2 cellular contexts compared by ENCODE assay signal in the genomic region with DNA sequence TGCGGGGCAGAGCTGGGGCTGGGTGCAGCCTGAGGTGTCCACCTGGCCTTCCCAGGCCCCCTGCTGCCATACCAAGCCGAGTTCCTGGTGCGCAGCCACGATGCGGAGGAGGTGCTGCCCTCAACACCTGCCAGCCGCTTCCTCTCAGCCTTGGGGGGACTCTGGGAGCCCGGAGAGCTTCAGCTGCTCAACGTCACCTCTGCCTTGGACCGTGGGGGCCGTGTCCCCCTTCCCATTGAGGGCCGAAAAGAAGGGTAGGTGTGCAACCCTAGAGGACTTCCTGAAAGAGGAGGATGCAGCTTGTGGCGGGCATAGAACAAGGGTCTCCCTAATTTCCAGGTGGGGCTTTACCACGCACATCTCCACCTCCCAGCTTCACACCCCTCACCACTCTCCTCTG.
A peak's percentile ranks its signal among the peaks of the same experiment; 100 is the strongest.
TF ChIP-seq lines count a peak whose summit lies in the region.

No MANE protein-coding gene starts in this region.

TF ChIP-seq in A549, 52 proteins besides CTCF, POLR2A, EP300 and RAD21:
- peak; percentile 64 for TF ChIP-seq ZFP36 (IDR thresholded peaks at IDR 0.05; ENCODE audit: borderline replicate concordance, partially characterized antibody)
- TF ChIP-seq, protein P1, sequence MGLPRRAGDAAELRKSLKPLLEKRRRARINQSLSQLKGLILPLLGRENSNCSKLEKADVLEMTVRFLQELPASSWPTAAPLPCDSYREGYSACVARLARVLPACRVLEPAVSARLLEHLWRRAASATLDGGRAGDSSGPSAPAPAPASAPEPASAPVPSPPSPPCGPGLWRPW (IDR thresholded peaks at IDR 0.05): no peak
- TF ChIP-seq, protein P2, sequence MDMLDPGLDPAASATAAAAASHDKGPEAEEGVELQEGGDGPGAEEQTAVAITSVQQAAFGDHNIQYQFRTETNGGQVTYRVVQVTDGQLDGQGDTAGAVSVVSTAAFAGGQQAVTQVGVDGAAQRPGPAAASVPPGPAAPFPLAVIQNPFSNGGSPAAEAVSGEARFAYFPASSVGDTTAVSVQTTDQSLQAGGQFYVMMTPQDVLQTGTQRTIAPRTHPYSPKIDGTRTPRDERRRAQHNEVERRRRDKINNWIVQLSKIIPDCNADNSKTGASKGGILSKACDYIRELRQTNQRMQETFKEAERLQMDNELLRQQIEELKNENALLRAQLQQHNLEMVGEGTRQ (IDR thresholded peaks at IDR 0.05): no peak
- TF ChIP-seq, protein P3, sequence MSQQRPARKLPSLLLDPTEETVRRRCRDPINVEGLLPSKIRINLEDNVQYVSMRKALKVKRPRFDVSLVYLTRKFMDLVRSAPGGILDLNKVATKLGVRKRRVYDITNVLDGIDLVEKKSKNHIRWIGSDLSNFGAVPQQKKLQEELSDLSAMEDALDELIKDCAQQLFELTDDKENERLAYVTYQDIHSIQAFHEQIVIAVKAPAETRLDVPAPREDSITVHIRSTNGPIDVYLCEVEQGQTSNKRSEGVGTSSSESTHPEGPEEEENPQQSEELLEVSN (IDR thresholded peaks at IDR 0.05; ENCODE audit: borderline replicate concordance, low read depth): no peak

TF ChIP-seq in K562, 482 proteins besides CTCF, POLR2A, EP300 and RAD21:
- TF ChIP-seq, protein P4, sequence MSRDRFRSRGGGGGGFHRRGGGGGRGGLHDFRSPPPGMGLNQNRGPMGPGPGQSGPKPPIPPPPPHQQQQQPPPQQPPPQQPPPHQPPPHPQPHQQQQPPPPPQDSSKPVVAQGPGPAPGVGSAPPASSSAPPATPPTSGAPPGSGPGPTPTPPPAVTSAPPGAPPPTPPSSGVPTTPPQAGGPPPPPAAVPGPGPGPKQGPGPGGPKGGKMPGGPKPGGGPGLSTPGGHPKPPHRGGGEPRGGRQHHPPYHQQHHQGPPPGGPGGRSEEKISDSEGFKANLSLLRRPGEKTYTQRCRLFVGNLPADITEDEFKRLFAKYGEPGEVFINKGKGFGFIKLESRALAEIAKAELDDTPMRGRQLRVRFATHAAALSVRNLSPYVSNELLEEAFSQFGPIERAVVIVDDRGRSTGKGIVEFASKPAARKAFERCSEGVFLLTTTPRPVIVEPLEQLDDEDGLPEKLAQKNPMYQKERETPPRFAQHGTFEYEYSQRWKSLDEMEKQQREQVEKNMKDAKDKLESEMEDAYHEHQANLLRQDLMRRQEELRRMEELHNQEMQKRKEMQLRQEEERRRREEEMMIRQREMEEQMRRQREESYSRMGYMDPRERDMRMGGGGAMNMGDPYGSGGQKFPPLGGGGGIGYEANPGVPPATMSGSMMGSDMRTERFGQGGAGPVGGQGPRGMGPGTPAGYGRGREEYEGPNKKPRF (IDR thresholded peaks at IDR 0.05; ENCODE audit: low read depth, low read length): no peak
- TF ChIP-seq, protein P5, sequence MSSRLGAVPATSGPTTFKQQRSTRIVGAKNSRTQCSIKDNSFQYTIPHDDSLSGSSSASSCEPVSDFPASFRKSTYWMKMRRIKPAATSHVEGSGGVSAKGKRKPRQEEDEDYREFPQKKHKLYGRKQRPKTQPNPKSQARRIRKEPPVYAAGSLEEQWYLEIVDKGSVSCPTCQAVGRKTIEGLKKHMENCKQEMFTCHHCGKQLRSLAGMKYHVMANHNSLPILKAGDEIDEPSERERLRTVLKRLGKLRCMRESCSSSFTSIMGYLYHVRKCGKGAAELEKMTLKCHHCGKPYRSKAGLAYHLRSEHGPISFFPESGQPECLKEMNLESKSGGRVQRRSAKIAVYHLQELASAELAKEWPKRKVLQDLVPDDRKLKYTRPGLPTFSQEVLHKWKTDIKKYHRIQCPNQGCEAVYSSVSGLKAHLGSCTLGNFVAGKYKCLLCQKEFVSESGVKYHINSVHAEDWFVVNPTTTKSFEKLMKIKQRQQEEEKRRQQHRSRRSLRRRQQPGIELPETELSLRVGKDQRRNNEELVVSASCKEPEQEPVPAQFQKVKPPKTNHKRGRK (tag; IDR thresholded peaks at IDR 0.05): no peak
- TF ChIP-seq ARID2 (IDR thresholded peaks at IDR 0.05): no peak
- no peak for TF ChIP-seq DNMT1 (IDR thresholded peaks at IDR 0.05)
- TF ChIP-seq ZNF239 (CRISPR knock-in tag; IDR thresholded peaks at IDR 0.05): no peak
- no peak for TF ChIP-seq ZNF707 (CRISPR knock-in tag; conservative IDR thresholded peaks at IDR 0.05)
- no peak for TF ChIP-seq ELF2 (CRISPR knock-in tag; IDR thresholded peaks at IDR 0.05)
- TF ChIP-seq, protein P6, sequence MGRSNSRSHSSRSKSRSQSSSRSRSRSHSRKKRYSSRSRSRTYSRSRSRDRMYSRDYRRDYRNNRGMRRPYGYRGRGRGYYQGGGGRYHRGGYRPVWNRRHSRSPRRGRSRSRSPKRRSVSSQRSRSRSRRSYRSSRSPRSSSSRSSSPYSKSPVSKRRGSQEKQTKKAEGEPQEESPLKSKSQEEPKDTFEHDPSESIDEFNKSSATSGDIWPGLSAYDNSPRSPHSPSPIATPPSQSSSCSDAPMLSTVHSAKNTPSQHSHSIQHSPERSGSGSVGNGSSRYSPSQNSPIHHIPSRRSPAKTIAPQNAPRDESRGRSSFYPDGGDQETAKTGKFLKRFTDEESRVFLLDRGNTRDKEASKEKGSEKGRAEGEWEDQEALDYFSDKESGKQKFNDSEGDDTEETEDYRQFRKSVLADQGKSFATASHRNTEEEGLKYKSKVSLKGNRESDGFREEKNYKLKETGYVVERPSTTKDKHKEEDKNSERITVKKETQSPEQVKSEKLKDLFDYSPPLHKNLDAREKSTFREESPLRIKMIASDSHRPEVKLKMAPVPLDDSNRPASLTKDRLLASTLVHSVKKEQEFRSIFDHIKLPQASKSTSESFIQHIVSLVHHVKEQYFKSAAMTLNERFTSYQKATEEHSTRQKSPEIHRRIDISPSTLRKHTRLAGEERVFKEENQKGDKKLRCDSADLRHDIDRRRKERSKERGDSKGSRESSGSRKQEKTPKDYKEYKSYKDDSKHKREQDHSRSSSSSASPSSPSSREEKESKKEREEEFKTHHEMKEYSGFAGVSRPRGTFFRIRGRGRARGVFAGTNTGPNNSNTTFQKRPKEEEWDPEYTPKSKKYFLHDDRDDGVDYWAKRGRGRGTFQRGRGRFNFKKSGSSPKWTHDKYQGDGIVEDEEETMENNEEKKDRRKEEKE (IDR thresholded peaks at IDR 0.05; ENCODE audit: borderline replicate concordance in 1 of 2, control insufficient read depth in 1 of 2, low read depth in 2 of 2, low read length in 1 of 2): no peak
- no peak for TF ChIP-seq JUN (IDR thresholded peaks at IDR 0.05; ENCODE audit: borderline replicate concordance, low read depth, low read length)
- TF ChIP-seq JUN (CRISPR knock-in tag; IDR thresholded peaks at IDR 0.05; ENCODE audit: borderline replicate concordance): no peak
- no peak for TF ChIP-seq CC2D1A (IDR thresholded peaks at IDR 0.05)
- no peak for TF ChIP-seq MCM5 (IDR thresholded peaks at IDR 0.05; ENCODE audit: low read depth)
- peak; percentile 85 for TF ChIP-seq ZFP36 (IDR thresholded peaks at IDR 0.05; ENCODE audit: low read depth, low read length, partially characterized antibody)
- TF ChIP-seq, protein P7, sequence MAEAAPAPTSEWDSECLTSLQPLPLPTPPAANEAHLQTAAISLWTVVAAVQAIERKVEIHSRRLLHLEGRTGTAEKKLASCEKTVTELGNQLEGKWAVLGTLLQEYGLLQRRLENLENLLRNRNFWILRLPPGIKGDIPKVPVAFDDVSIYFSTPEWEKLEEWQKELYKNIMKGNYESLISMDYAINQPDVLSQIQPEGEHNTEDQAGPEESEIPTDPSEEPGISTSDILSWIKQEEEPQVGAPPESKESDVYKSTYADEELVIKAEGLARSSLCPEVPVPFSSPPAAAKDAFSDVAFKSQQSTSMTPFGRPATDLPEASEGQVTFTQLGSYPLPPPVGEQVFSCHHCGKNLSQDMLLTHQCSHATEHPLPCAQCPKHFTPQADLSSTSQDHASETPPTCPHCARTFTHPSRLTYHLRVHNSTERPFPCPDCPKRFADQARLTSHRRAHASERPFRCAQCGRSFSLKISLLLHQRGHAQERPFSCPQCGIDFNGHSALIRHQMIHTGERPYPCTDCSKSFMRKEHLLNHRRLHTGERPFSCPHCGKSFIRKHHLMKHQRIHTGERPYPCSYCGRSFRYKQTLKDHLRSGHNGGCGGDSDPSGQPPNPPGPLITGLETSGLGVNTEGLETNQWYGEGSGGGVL (CRISPR knock-in tag; IDR thresholded peaks at IDR 0.05): no peak
- TF ChIP-seq, protein P8, sequence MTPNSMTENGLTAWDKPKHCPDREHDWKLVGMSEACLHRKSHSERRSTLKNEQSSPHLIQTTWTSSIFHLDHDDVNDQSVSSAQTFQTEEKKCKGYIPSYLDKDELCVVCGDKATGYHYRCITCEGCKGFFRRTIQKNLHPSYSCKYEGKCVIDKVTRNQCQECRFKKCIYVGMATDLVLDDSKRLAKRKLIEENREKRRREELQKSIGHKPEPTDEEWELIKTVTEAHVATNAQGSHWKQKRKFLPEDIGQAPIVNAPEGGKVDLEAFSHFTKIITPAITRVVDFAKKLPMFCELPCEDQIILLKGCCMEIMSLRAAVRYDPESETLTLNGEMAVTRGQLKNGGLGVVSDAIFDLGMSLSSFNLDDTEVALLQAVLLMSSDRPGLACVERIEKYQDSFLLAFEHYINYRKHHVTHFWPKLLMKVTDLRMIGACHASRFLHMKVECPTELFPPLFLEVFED (CRISPR knock-in tag; conservative IDR thresholded peaks at IDR 0.05): no peak
- no peak for TF ChIP-seq YBX1 (IDR thresholded peaks at IDR 0.05)
- TF ChIP-seq, protein P3 (IDR thresholded peaks at IDR 0.05; ENCODE audit: borderline replicate concordance in 1 of 2, extremely low read depth in 1 of 2, insufficient read depth in 1 of 2, insufficient read length in 1 of 2, low read depth in 1 of 2, low read length in 1 of 2, poor library complexity in 1 of 2, severe bottlenecking in 1 of 2): peak in 1 of 2 experiments; percentile 2
- no peak for TF ChIP-seq ZNF12 (CRISPR knock-in tag; IDR thresholded peaks at IDR 0.05)
- 0 out of 2 replicates have a peak, but pooled peaks have one; percentile 14 for TF ChIP-seq ZNF134 (CRISPR knock-in tag; conservative IDR thresholded peaks at IDR 0.05)
- no peak for TF ChIP-seq DIDO1 (tag; IDR thresholded peaks at IDR 0.05; ENCODE audit: low read depth)
- TF ChIP-seq, protein P9, sequence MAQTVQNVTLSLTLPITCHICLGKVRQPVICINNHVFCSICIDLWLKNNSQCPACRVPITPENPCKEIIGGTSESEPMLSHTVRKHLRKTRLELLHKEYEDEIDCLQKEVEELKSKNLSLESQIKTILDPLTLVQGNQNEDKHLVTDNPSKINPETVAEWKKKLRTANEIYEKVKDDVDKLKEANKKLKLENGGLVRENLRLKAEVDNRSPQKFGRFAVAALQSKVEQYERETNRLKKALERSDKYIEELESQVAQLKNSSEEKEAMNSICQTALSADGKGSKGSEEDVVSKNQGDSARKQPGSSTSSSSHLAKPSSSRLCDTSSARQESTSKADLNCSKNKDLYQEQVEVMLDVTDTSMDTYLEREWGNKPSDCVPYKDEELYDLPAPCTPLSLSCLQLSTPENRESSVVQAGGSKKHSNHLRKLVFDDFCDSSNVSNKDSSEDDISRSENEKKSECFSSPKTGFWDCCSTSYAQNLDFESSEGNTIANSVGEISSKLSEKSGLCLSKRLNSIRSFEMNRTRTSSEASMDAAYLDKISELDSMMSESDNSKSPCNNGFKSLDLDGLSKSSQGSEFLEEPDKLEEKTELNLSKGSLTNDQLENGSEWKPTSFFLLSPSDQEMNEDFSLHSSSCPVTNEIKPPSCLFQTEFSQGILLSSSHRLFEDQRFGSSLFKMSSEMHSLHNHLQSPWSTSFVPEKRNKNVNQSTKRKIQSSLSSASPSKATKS (CRISPR knock-in tag; IDR thresholded peaks at IDR 0.05): no peak
- no peak for TF ChIP-seq STAT5A (IDR thresholded peaks at IDR 0.05; ENCODE audit: borderline replicate concordance, low read length)
